In genomic region chr12:87317302-87317701, GRCh38 we compare ENCODE assay signal across 12 cellular contexts.
"Had no signal": no experiment of that assay in that cellular context is flagged by ENCODE, and none has a peak within 500 bp of the region (broad histone marks: within the 10 kb centered on the region; RNA-seq: fewer than 3 reads in every experiment).

No MANE protein-coding gene starts in this region.

- H3K4me1 ChIP-seq: gastroesophageal sphincter, pancreas had no signal

- H3K27me3 ChIP-seq: gastroesophageal sphincter, pancreas had no signal

- FAIRE-seq: pancreas had no signal

- H3K9me3 ChIP-seq: gastroesophageal sphincter, pancreas, thoracic aorta had no signal

- H3K27ac ChIP-seq: gastroesophageal sphincter, pancreas had no signal

- H3K4me3 ChIP-seq: gastroesophageal sphincter, pancreas, thoracic aorta had no signal

- DNase-seq: activated CD4-positive, alpha-beta T cell treated with anti-CD3 and anti-CD28 coated beads for 1 hour; activated CD4-positive, alpha-beta T cell treated with anti-CD3 and anti-CD28 coated beads, Interleukin-2, amount 50 U/mL, for 48 hours; activated effector memory CD4-positive, alpha-beta T cell treated with anti-CD3 and anti-CD28 coated beads, Interleukin-2, amount 50 U/mL, for 16 hours; activated T-cell treated with anti-CD3 and anti-CD28 coated beads, Interleukin-2, amount 50 U/mL, for 4 hours; pancreas; retina; stimulated activated CD4-positive, alpha-beta T cell treated with anti-CD3 and anti-CD28 coated beads, Interleukin-15, amount 100 ng/mL, for 24 hours; stimulated activated CD4-positive, alpha-beta T cell treated with anti-CD3 and anti-CD28 coated beads, Interleukin-4, amount 100 ng/mL, for 24 hours; stimulated activated naive CD8-positive, alpha-beta T cell treated with anti-CD3 and anti-CD28 coated beads, Interleukin-15, amount 100 ng/mL, for 72 hours; T-helper 9 cell had no signal

- H3K36me3 ChIP-seq: gastroesophageal sphincter, pancreas, thoracic aorta had no signal

- ATAC-seq: activated T-cell treated with anti-CD3 and anti-CD28 coated beads, Interleukin-2, amount 50 U/mL, for 4 hours; gastroesophageal sphincter; pancreas; stimulated activated naive CD8-positive, alpha-beta T cell treated with anti-CD3 and anti-CD28 coated beads, Interleukin-15, amount 100 ng/mL, for 72 hours had no signal
